1 cellular context compared by ENCODE assay signal in the genomic region with DNA sequence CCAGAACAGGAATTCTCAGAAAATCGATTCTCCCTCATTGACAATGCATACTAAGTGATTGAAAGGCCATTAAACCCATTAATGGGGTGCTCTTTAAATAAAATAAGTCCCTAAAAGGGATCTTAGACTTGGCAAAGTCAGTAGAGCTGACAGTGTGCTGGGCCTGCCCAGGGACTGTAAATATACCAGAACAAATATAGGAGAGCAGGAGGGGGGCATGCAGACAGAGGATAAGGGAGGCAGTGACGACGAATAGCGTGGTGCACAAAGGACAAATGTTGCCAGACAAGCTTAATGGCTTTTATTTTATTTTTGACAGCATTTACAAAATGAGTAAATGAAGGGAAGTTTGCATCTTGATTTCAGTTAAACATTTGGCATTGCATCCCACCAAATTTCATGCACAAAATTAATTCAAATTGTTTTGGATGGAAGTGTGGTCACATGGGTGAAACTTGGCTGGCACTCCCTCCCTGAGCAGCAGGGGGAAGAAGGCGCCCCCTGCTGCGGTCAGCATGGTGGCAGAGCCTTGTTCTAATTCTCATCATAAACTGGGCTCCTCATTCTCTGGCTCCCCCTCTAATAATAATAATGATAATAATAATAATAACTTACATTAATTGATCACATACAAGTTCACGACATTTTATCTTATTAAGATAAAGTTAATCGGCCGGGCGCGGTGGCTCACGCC.
TF ChIP-seq lines count a peak whose summit lies in the region.

No MANE protein-coding gene starts in this region.

TF ChIP-seq in H1, 55 proteins besides CTCF, POLR2A, EP300 and RAD21:
- no peak for TF ChIP-seq ASH2L (IDR thresholded peaks at IDR 0.05; ENCODE audit: low read length)
- TF ChIP-seq TBP (IDR thresholded peaks at IDR 0.05; ENCODE audit: low read depth, low read length), result no peak
- TF ChIP-seq NANOG (IDR thresholded peaks at IDR 0.05; ENCODE audit: insufficient read depth, low read depth, low read length, poor library complexity, severe bottlenecking), result no peak
- TF ChIP-seq JUND (IDR thresholded peaks at IDR 0.05; ENCODE audit: low read length), result no peak
- TF ChIP-seq SP4 (IDR thresholded peaks at IDR 0.05; ENCODE audit: low read length), result no peak
- TF ChIP-seq SUZ12 (IDR thresholded peaks at IDR 0.05; ENCODE audit: low read length), result no peak
- TF ChIP-seq CBX5 (IDR thresholded peaks at IDR 0.05; ENCODE audit: low read depth, low read length), result no peak
- TF ChIP-seq SP2 (IDR thresholded peaks at IDR 0.05; ENCODE audit: low read length), result no peak
- TF ChIP-seq YY1 (IDR thresholded peaks at IDR 0.05; ENCODE audit: low read depth, low read length), result no peak
- TF ChIP-seq KDM4A (IDR thresholded peaks at IDR 0.05; ENCODE audit: low read depth, low read length, severe bottlenecking), result no peak
- TF ChIP-seq, protein P1, sequence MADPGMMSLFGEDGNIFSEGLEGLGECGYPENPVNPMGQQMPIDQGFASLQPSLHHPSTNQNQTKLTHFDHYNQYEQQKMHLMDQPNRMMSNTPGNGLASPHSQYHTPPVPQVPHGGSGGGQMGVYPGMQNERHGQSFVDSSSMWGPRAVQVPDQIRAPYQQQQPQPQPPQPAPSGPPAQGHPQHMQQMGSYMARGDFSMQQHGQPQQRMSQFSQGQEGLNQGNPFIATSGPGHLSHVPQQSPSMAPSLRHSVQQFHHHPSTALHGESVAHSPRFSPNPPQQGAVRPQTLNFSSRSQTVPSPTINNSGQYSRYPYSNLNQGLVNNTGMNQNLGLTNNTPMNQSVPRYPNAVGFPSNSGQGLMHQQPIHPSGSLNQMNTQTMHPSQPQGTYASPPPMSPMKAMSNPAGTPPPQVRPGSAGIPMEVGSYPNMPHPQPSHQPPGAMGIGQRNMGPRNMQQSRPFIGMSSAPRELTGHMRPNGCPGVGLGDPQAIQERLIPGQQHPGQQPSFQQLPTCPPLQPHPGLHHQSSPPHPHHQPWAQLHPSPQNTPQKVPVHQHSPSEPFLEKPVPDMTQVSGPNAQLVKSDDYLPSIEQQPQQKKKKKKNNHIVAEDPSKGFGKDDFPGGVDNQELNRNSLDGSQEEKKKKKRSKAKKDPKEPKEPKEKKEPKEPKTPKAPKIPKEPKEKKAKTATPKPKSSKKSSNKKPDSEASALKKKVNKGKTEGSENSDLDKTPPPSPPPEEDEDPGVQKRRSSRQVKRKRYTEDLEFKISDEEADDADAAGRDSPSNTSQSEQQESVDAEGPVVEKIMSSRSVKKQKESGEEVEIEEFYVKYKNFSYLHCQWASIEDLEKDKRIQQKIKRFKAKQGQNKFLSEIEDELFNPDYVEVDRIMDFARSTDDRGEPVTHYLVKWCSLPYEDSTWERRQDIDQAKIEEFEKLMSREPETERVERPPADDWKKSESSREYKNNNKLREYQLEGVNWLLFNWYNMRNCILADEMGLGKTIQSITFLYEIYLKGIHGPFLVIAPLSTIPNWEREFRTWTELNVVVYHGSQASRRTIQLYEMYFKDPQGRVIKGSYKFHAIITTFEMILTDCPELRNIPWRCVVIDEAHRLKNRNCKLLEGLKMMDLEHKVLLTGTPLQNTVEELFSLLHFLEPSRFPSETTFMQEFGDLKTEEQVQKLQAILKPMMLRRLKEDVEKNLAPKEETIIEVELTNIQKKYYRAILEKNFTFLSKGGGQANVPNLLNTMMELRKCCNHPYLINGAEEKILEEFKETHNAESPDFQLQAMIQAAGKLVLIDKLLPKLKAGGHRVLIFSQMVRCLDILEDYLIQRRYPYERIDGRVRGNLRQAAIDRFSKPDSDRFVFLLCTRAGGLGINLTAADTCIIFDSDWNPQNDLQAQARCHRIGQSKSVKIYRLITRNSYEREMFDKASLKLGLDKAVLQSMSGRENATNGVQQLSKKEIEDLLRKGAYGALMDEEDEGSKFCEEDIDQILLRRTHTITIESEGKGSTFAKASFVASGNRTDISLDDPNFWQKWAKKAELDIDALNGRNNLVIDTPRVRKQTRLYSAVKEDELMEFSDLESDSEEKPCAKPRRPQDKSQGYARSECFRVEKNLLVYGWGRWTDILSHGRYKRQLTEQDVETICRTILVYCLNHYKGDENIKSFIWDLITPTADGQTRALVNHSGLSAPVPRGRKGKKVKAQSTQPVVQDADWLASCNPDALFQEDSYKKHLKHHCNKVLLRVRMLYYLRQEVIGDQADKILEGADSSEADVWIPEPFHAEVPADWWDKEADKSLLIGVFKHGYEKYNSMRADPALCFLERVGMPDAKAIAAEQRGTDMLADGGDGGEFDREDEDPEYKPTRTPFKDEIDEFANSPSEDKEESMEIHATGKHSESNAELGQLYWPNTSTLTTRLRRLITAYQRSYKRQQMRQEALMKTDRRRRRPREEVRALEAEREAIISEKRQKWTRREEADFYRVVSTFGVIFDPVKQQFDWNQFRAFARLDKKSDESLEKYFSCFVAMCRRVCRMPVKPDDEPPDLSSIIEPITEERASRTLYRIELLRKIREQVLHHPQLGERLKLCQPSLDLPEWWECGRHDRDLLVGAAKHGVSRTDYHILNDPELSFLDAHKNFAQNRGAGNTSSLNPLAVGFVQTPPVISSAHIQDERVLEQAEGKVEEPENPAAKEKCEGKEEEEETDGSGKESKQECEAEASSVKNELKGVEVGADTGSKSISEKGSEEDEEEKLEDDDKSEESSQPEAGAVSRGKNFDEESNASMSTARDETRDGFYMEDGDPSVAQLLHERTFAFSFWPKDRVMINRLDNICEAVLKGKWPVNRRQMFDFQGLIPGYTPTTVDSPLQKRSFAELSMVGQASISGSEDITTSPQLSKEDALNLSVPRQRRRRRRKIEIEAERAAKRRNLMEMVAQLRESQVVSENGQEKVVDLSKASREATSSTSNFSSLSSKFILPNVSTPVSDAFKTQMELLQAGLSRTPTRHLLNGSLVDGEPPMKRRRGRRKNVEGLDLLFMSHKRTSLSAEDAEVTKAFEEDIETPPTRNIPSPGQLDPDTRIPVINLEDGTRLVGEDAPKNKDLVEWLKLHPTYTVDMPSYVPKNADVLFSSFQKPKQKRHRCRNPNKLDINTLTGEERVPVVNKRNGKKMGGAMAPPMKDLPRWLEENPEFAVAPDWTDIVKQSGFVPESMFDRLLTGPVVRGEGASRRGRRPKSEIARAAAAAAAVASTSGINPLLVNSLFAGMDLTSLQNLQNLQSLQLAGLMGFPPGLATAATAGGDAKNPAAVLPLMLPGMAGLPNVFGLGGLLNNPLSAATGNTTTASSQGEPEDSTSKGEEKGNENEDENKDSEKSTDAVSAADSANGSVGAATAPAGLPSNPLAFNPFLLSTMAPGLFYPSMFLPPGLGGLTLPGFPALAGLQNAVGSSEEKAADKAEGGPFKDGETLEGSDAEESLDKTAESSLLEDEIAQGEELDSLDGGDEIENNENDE (IDR thresholded peaks at IDR 0.05; ENCODE audit: insufficient replicate concordance, low read length), result no peak
- no peak for TF ChIP-seq TEAD4 (IDR thresholded peaks at IDR 0.05; ENCODE audit: low read depth, low read length)
